8 cellular contexts compared by ENCODE assay signal in genomic region chr4:48905363-48906015, GRCh38. TPM values are rescaled to one million over a fixed set of nuclear protein-coding genes. Genes with fewer than 3 reads are reported as not detected.
A peak's percentile ranks its signal among the peaks of the same experiment; 100 is the strongest.
DNase-seq lines count a peak whose midpoint lies in the region; ATAC-seq and TF ChIP-seq lines count a peak whose summit lies in the region.

No MANE protein-coding gene starts in this region.

- 83% methylated on average over 9 of the region's 9 CpGs for WGBS in suprapubic skin

- TF ChIP-seq EP300 in suprapubic skin (IDR thresholded peaks at IDR 0.05): no peak

- CTCF ChIA-PET in activated naive CD4-positive, alpha-beta T cell treated with anti-CD3 and anti-CD28 coated beads, Interleukin-2, amount 10 ng/mL, durations not matched to agents 7 days and 5 days (lab: Charles Lee): interaction anchor here (1.0 to 1.9 kb wide), 2 partner anchors 40 to 127 kb away, joined by 4 to 7 read pairs; no protein-coding TSS in a partner anchor
- CTCF ChIA-PET in activated CD4-positive, alpha-beta memory T cell treated with anti-CD3 and anti-CD28 coated beads for 36 hours (lab: Charles Lee): interaction anchor here (1.1 to 1.2 kb wide), 2 partner anchors 39 to 136 kb away, joined by 3 read pairs; no protein-coding TSS in a partner anchor

- H3K27me3 ChIP-seq in suprapubic skin: peaks cover 8% of the 10 kb centered on the region

- no peaks in the 10 kb centered on the region for H3K27me3 Mint-ChIP-seq in activated naive CD4-positive, alpha-beta T cell treated with anti-CD3 and anti-CD28 coated beads, Interleukin-2, amount 10 ng/mL, durations not matched to agents 7 days and 5 days
- H3K27me3 Mint-ChIP-seq in activated CD4-positive, alpha-beta memory T cell treated with anti-CD3 and anti-CD28 coated beads for 36 hours: no peaks in the 10 kb centered on the region

- H3K9me3 ChIP-seq in suprapubic skin: no peaks in the 10 kb centered on the region

- no peak for ATAC-seq in HG03095 (IDR thresholded peaks at IDR 0.05; ENCODE audit: unreplicated experiment)
- ATAC-seq in GM21529 (IDR thresholded peaks at IDR 0.05; ENCODE audit: unreplicated experiment): no peak

- H3K4me3 Mint-ChIP-seq in activated naive CD4-positive, alpha-beta T cell treated with anti-CD3 and anti-CD28 coated beads, Interleukin-2, amount 10 ng/mL, durations not matched to agents 7 days and 5 days: peak overlapping the region; percentile 82
- H3K4me3 Mint-ChIP-seq in activated CD4-positive, alpha-beta memory T cell treated with anti-CD3 and anti-CD28 coated beads for 36 hours: peak overlapping the region; percentile 76

- H3K9me3 Mint-ChIP-seq in activated naive CD4-positive, alpha-beta T cell treated with anti-CD3 and anti-CD28 coated beads, Interleukin-2, amount 10 ng/mL, durations not matched to agents 7 days and 5 days: no peaks in the 10 kb centered on the region
- no peaks in the 10 kb centered on the region for H3K9me3 Mint-ChIP-seq in activated CD4-positive, alpha-beta memory T cell treated with anti-CD3 and anti-CD28 coated beads for 36 hours

- H3K27ac ChIP-seq in suprapubic skin: no peak overlapping the region

- TF ChIP-seq CTCF in suprapubic skin (IDR thresholded peaks at IDR 0.05): no peak

- peaks cover 8% of the 10 kb centered on the region for H3K36me3 ChIP-seq in suprapubic skin

- POLR2A ChIA-PET in activated CD4-positive, alpha-beta memory T cell treated with anti-CD3 and anti-CD28 coated beads for 36 hours (lab: Charles Lee): interaction anchor here (0.6 to 1.3 kb wide), 2 partner anchors 75 to 408 kb away, joined by 3 to 5 read pairs; partner anchors contain the start of gene OCIAD1

- peaks cover 14% of the 10 kb centered on the region for H3K4me1 ChIP-seq in suprapubic skin

- H3K36me3 Mint-ChIP-seq in activated naive CD4-positive, alpha-beta T cell treated with anti-CD3 and anti-CD28 coated beads, Interleukin-2, amount 10 ng/mL, durations not matched to agents 7 days and 5 days: peaks cover 37% of the 10 kb centered on the region
- peaks cover 16% of the 10 kb centered on the region for H3K36me3 Mint-ChIP-seq in activated CD4-positive, alpha-beta memory T cell treated with anti-CD3 and anti-CD28 coated beads for 36 hours

- peaks cover 47% of the 10 kb centered on the region for H3K4me1 Mint-ChIP-seq in activated naive CD4-positive, alpha-beta T cell treated with anti-CD3 and anti-CD28 coated beads, Interleukin-2, amount 10 ng/mL, durations not matched to agents 7 days and 5 days
- H3K4me1 Mint-ChIP-seq in activated CD4-positive, alpha-beta memory T cell treated with anti-CD3 and anti-CD28 coated beads for 36 hours (ENCODE audit: low read depth): peaks cover 50% of the 10 kb centered on the region

- intact Hi-C loops in activated CD4-positive, alpha-beta memory T cell treated with anti-CD3 and anti-CD28 coated beads for 36 hours (cut with micrococcal nuclease): loop anchor here (1.0 to 5.0 kb wide), 5 partner anchors 74 to 633 kb away; partner anchors contain the start of genes OCIAD1 and SLAIN2

- no peak for DNase-seq in activated naive CD4-positive, alpha-beta T cell treated with anti-CD3 and anti-CD28 coated beads, Interleukin-2, amount 10 ng/mL, durations not matched to agents 7 days and 5 days
- DNase-seq in activated naive CD4-positive, alpha-beta T cell treated with anti-CD3 and anti-CD28 coated beads, Interleukin-2, amount 50 U/mL, for 16 hours: no peak
- DNase-seq in activated CD4-positive, alpha-beta memory T cell treated with anti-CD3 and anti-CD28 coated beads for 36 hours: no peak
- DNase-seq in iris pigment epithelial cell (ENCODE audit: low read depth): peak; percentile 74
- DNase-seq in suprapubic skin (ENCODE audit: low spot score in 2 of 2): no peak
- DNase-seq in activated effector memory CD4-positive, alpha-beta T cell treated with anti-CD3 and anti-CD28 coated beads, Interleukin-2, amount 50 U/mL, for 16 hours: no peak

- no peak for TF ChIP-seq POLR2A in suprapubic skin (IDR thresholded peaks at IDR 0.05)

- peak overlapping the region; percentile 81 for H3K4me3 ChIP-seq in suprapubic skin

- H3K27ac Mint-ChIP-seq in activated naive CD4-positive, alpha-beta T cell treated with anti-CD3 and anti-CD28 coated beads, Interleukin-2, amount 10 ng/mL, durations not matched to agents 7 days and 5 days: peak overlapping the region; percentile 72
- H3K27ac Mint-ChIP-seq in activated CD4-positive, alpha-beta memory T cell treated with anti-CD3 and anti-CD28 coated beads for 36 hours: peak overlapping the region; percentile 60

RNA-seq across cellular contexts. Expression of gene OCIAD2, which starts 1.1 kb away (rescaled TPM):
- 10 to 100 TPM; 54.2 to 71.6 TPM for total RNA-seq in activated CD4-positive, alpha-beta memory T cell treated with anti-CD3 and anti-CD28 coated beads for 36 hours
- total RNA-seq in suprapubic skin: 100 to 1,000 TPM in 1 of 4 donors, 10 to 100 TPM in 3; 15.8 to 167 (median 36.1) TPM
